ENCODE assay signal across 15 cellular contexts in genomic region chrX:77070108-77070918, GRCh38.
DNase-seq lines count a peak whose midpoint lies in the region; ATAC-seq and TF ChIP-seq lines count a peak whose summit lies in the region.
"Had no signal": no experiment of that assay in that cellular context is flagged by ENCODE, and none has a peak within 500 bp of the region (broad histone marks: within the 10 kb centered on the region; RNA-seq: fewer than 3 reads in every experiment).

No MANE protein-coding gene starts in this region.

- H3K36me3 Mint-ChIP-seq in activated CD8-positive, alpha-beta memory T cell treated with anti-CD3 and anti-CD28 coated beads, Interleukin-2, amount 10 ng/mL, durations not matched to agents 7 days and 5 days = no peaks in the 10 kb centered on the region
- no peaks in the 10 kb centered on the region for H3K36me3 Mint-ChIP-seq in activated CD8-positive, alpha-beta T cell treated with anti-CD3 and anti-CD28 coated beads for 36 hours (ENCODE audit: low read depth)
- no peaks in the 10 kb centered on the region for H3K36me3 Mint-ChIP-seq in stimulated activated naive B cell treated with anti-CD40 and anti-IgM and Interleukin-4, amounts not matched to agents 10 μg/mL and 1 μg/mL and 100 μg/mL, for 72 hours
- no peaks in the 10 kb centered on the region for H3K36me3 Mint-ChIP-seq in endothelial cell (ENCODE audit: low read depth, unreplicated experiment)

- H3K27me3 Mint-ChIP-seq in activated CD8-positive, alpha-beta memory T cell treated with anti-CD3 and anti-CD28 coated beads, Interleukin-2, amount 10 ng/mL, durations not matched to agents 7 days and 5 days = no peaks in the 10 kb centered on the region
- peaks cover 2% of the 10 kb centered on the region for H3K27me3 Mint-ChIP-seq in activated CD8-positive, alpha-beta T cell treated with anti-CD3 and anti-CD28 coated beads for 36 hours
- H3K27me3 Mint-ChIP-seq in stimulated activated naive B cell treated with anti-CD40 and anti-IgM and Interleukin-4, amounts not matched to agents 10 μg/mL and 1 μg/mL and 100 μg/mL, for 72 hours = no peaks in the 10 kb centered on the region
- H3K27me3 Mint-ChIP-seq in endothelial cell (ENCODE audit: unreplicated experiment) = no peaks in the 10 kb centered on the region

- H3K4me1 Mint-ChIP-seq in activated CD8-positive, alpha-beta memory T cell treated with anti-CD3 and anti-CD28 coated beads, Interleukin-2, amount 10 ng/mL, durations not matched to agents 7 days and 5 days = peaks cover 10% of the 10 kb centered on the region
- peaks cover 12% of the 10 kb centered on the region for H3K4me1 Mint-ChIP-seq in activated CD8-positive, alpha-beta T cell treated with anti-CD3 and anti-CD28 coated beads for 36 hours (ENCODE audit: low read depth)
- peaks cover 12% of the 10 kb centered on the region in 2 donors for H3K4me1 Mint-ChIP-seq in stimulated activated naive B cell treated with anti-CD40 and anti-IgM and Interleukin-4, amounts not matched to agents 10 μg/mL and 1 μg/mL and 100 μg/mL, for 72 hours
- no peaks in the 10 kb centered on the region for H3K4me1 Mint-ChIP-seq in endothelial cell (ENCODE audit: unreplicated experiment)

- POLR2A ChIA-PET in activated CD8-positive, alpha-beta T cell treated with anti-CD3 and anti-CD28 coated beads for 36 hours (lab: Charles Lee) = no interaction called here

- peak overlapping the region; percentile 34 for H3K4me3 Mint-ChIP-seq in activated CD8-positive, alpha-beta memory T cell treated with anti-CD3 and anti-CD28 coated beads, Interleukin-2, amount 10 ng/mL, durations not matched to agents 7 days and 5 days
- H3K4me3 Mint-ChIP-seq in activated CD8-positive, alpha-beta T cell treated with anti-CD3 and anti-CD28 coated beads for 36 hours = peak overlapping the region; percentile 24
- H3K4me3 Mint-ChIP-seq in stimulated activated naive B cell treated with anti-CD40 and anti-IgM and Interleukin-4, amounts not matched to agents 10 μg/mL and 1 μg/mL and 100 μg/mL, for 72 hours = peak overlapping the region; percentile 72 to 73
- no peak overlapping the region for H3K4me3 Mint-ChIP-seq in endothelial cell (ENCODE audit: unreplicated experiment)

- DNase-seq in activated CD8-positive, alpha-beta memory T cell treated with anti-CD3 and anti-CD28 coated beads, Interleukin-2, amount 10 ng/mL, durations not matched to agents 7 days and 5 days = no peak
- no peak for DNase-seq in activated CD8-positive, alpha-beta memory T cell treated with anti-CD3 and anti-CD28 coated beads, Interleukin-2, amount 50 U/mL, for 4 hours
- no peak for DNase-seq in activated CD8-positive, alpha-beta T cell treated with anti-CD3 and anti-CD28 coated beads for 36 hours
- DNase-seq in stimulated activated naive B cell treated with anti-CD40 and anti-IgM and Interleukin-4, amounts not matched to agents 10 μg/mL and 1 μg/mL and 100 μg/mL, for 72 hours = no peak
- DNase-seq in endothelial cell (ENCODE audit: low spot score) (no peak), EL (no peak), NCI-H2227 (lab: John Stamatoyannopoulos, UW; ENCODE audit: unreplicated experiment) (no peak)
- DNase-seq: activated CD4-positive, alpha-beta T cell treated with anti-CD3 and anti-CD28 coated beads, Interleukin-2, amount 50 U/mL, for 48 hours; activated naive CD4-positive, alpha-beta T cell treated with anti-CD3 and anti-CD28 coated beads, Interleukin-2, amount 50 U/mL, for 16 hours; cerebellar nuclear complex; KG1; kidney glomerular epithelial cell; NCI-H2081 treated with DMSO at 0.1 percent for 48 hours; stimulated activated CD4-positive, alpha-beta T cell treated with anti-CD3 and anti-CD28 coated beads, Interleukin-2, amount 100 ng/mL, for 24 hours had no signal

- TF ChIP-seq CTCF in activated CD8-positive, alpha-beta T cell treated with anti-CD3 and anti-CD28 coated beads for 36 hours (IDR thresholded peaks at IDR 0.05) = no peak
- TF ChIP-seq CTCF in endothelial cell (IDR thresholded peaks at IDR 0.05; ENCODE audit: unreplicated experiment) = no peak

- ATAC-seq in activated CD8-positive, alpha-beta memory T cell treated with anti-CD3 and anti-CD28 coated beads, Interleukin-2, amount 10 ng/mL, durations not matched to agents 7 days and 5 days = no peak
- peak; percentile 62 for ATAC-seq in HG03432 (IDR thresholded peaks at IDR 0.05; ENCODE audit: unreplicated experiment)
- no peak for ATAC-seq in activated CD8-positive, alpha-beta T cell treated with anti-CD3 and anti-CD28 coated beads for 36 hours
- ATAC-seq in stimulated activated naive B cell treated with anti-CD40 and anti-IgM and Interleukin-4, amounts not matched to agents 10 μg/mL and 1 μg/mL and 100 μg/mL, for 72 hours (replicated peaks) = peak; percentile 60 to 65

- intact Hi-C loops in activated CD8-positive, alpha-beta T cell treated with anti-CD3 and anti-CD28 coated beads for 36 hours (cut with micrococcal nuclease) = no loop called here

- peak overlapping the region; percentile 6 for H3K27ac Mint-ChIP-seq in activated CD8-positive, alpha-beta memory T cell treated with anti-CD3 and anti-CD28 coated beads, Interleukin-2, amount 10 ng/mL, durations not matched to agents 7 days and 5 days
- H3K27ac Mint-ChIP-seq in activated CD8-positive, alpha-beta T cell treated with anti-CD3 and anti-CD28 coated beads for 36 hours = no peak overlapping the region
- peak overlapping the region; percentile 37 for H3K27ac Mint-ChIP-seq in stimulated activated naive B cell treated with anti-CD40 and anti-IgM and Interleukin-4, amounts not matched to agents 10 μg/mL and 1 μg/mL and 100 μg/mL, for 72 hours
- no peak overlapping the region for H3K27ac Mint-ChIP-seq in endothelial cell (ENCODE audit: unreplicated experiment)

- H3K9me3 Mint-ChIP-seq in activated CD8-positive, alpha-beta memory T cell treated with anti-CD3 and anti-CD28 coated beads, Interleukin-2, amount 10 ng/mL, durations not matched to agents 7 days and 5 days (ENCODE audit: low read depth) = peaks cover under 1% of the 10 kb centered on the region
- H3K9me3 Mint-ChIP-seq in activated CD8-positive, alpha-beta T cell treated with anti-CD3 and anti-CD28 coated beads for 36 hours = no peaks in the 10 kb centered on the region
- peaks cover 0 to 1% of the 10 kb centered on the region in 2 donors for H3K9me3 Mint-ChIP-seq in stimulated activated naive B cell treated with anti-CD40 and anti-IgM and Interleukin-4, amounts not matched to agents 10 μg/mL and 1 μg/mL and 100 μg/mL, for 72 hours
- no peaks in the 10 kb centered on the region for H3K9me3 Mint-ChIP-seq in endothelial cell (ENCODE audit: unreplicated experiment)

- CTCF ChIA-PET in activated CD8-positive, alpha-beta memory T cell treated with anti-CD3 and anti-CD28 coated beads, Interleukin-2, amount 10 ng/mL, durations not matched to agents 7 days and 5 days (lab: Charles Lee) = no interaction called here
- CTCF ChIA-PET in activated CD8-positive, alpha-beta T cell treated with anti-CD3 and anti-CD28 coated beads for 36 hours (lab: Charles Lee) = no interaction called here

Comparison
In these comparisons a context has a peak if more than half of its experiments do, and no peak if none do; other contexts are left out.
1. ATAC-seq: peak in HG03432 (single experiment) and stimulated activated naive B cell treated with anti-CD40 and anti-IgM and Interleukin-4, amounts not matched to agents 10 μg/mL and 1 μg/mL and 100 μg/mL, for 72 hours (2 of 2); none in activated CD8-positive, alpha-beta memory T cell treated with anti-CD3 and anti-CD28 coated beads, Interleukin-2, amount 10 ng/mL, durations not matched to agents 7 days and 5 days (single experiment) and activated CD8-positive, alpha-beta T cell treated with anti-CD3 and anti-CD28 coated beads for 36 hours (single experiment).
2. H3K27ac Mint-ChIP-seq: peak in activated CD8-positive, alpha-beta memory T cell treated with anti-CD3 and anti-CD28 coated beads, Interleukin-2, amount 10 ng/mL, durations not matched to agents 7 days and 5 days (single experiment) and stimulated activated naive B cell treated with anti-CD40 and anti-IgM and Interleukin-4, amounts not matched to agents 10 μg/mL and 1 μg/mL and 100 μg/mL, for 72 hours (single experiment); none in activated CD8-positive, alpha-beta T cell treated with anti-CD3 and anti-CD28 coated beads for 36 hours (single experiment) and endothelial cell (single experiment).